ENCODE assay signal across 9 cellular contexts in the genomic region with DNA sequence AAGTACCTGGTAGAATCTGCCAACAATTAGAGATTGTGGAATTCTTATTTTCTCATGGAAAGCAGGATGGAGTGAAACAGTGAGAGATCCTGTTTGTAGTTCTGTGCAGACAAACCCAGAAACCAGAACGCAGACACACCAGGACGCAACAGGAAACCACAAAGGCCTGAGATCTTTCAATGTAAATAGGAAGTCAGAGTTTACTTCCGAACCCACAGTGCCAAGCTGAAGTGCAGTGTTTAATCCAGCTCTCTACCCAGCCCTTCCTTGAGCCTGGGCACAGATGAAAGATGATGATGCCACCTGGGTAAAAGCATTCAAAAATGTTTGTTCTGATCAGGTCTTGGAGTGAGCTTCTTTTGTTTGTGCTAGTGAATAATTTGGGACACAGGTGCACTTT.
DNase-seq lines count a peak whose midpoint lies in the region; ATAC-seq and TF ChIP-seq lines count a peak whose summit lies in the region.
"Had no signal": no experiment of that assay in that cellular context is flagged by ENCODE, and none has a peak within 500 bp of the region (broad histone marks: within the 10 kb centered on the region; RNA-seq: fewer than 3 reads in every experiment).

No MANE protein-coding gene starts in this region.

- H3K36me3 ChIP-seq in OCI-LY7 (ENCODE audit: insufficient read depth, low read length) = no peaks in the 10 kb centered on the region
- no peaks in the 10 kb centered on the region for H3K36me3 ChIP-seq in effector memory CD4-positive, alpha-beta T cell (ENCODE audit: control insufficient read depth, insufficient read depth, low read length)

- H3K4me1 ChIP-seq in OCI-LY7 (ENCODE audit: insufficient read depth, low read length, poor library complexity, severe bottlenecking) = peaks cover 6% of the 10 kb centered on the region
- H3K4me1 ChIP-seq in effector memory CD4-positive, alpha-beta T cell (ENCODE audit: control insufficient read depth, insufficient read depth, low read length, poor library complexity, severe bottlenecking) = peaks cover 9% of the 10 kb centered on the region

- BruUV-seq in OCI-LY7 (replicated peaks; lab: Mats Ljungman, UMichigan) = no TSS peak

- no peaks in the 10 kb centered on the region for H3K79me2 ChIP-seq in OCI-LY7 (ENCODE audit: insufficient read depth, low read depth, low read length)

- H3K9me2 ChIP-seq in OCI-LY7 (ENCODE audit: insufficient read depth, low read length) = no peaks in the 10 kb centered on the region

- no peak overlapping the region for H3K27ac ChIP-seq in OCI-LY7 (ENCODE audit: low read depth, low read length, poor library complexity, severe bottlenecking)
- no peak overlapping the region for H3K27ac ChIP-seq in effector memory CD4-positive, alpha-beta T cell (ENCODE audit: insufficient read depth, low read length, poor library complexity, severe bottlenecking)

- H3K4me3 ChIP-seq in OCI-LY7 (ENCODE audit: low read depth, low read length, poor library complexity, severe bottlenecking) = no peak overlapping the region
- no peak overlapping the region for H3K4me3 ChIP-seq in effector memory CD4-positive, alpha-beta T cell (ENCODE audit: insufficient read depth, low read depth, low read length, poor library complexity, severe bottlenecking)

- peak; percentile 1 for DNase-seq in NCI-H2171 (lab: John Stamatoyannopoulos, UW)
- no peak for DNase-seq in NCI-H2171 treated with DMSO at 0.1 percent for 48 hours (lab: John Stamatoyannopoulos, UW)
- DNase-seq in OCI-LY7 (ENCODE audit: low spot score) = peak; percentile 14
- DNase-seq in effector memory CD4-positive, alpha-beta T cell = peak; percentile 1 to 5 (median 2)
- no peak for DNase-seq in RKO (ENCODE audit: low spot score)
- no peak for DNase-seq in NCI-H2227 treated with DMSO at 0.1 percent for 48 hours (lab: John Stamatoyannopoulos, UW)
- no peak for DNase-seq in amniotic stem cell (lab: John Stamatoyannopoulos, UW)

- H3K27me3 ChIP-seq in effector memory CD4-positive, alpha-beta T cell (replicated peaks; ENCODE audit: control insufficient read depth, insufficient read depth, low read length, poor library complexity, severe bottlenecking) = no peaks in the 10 kb centered on the region

- no peak for TF ChIP-seq CTCF in OCI-LY7 (conservative IDR thresholded peaks at IDR 0.05; ENCODE audit: low read length)

- POLR2A ChIA-PET in OCI-LY7 (lab: Charles Lee) = interaction anchor here (1.0 kb wide), 1 partner anchor 89 kb away, joined by 3 read pairs; no protein-coding TSS in a partner anchor

- H3K4me2 ChIP-seq in OCI-LY7 (ENCODE audit: low read length) = peak overlapping the region; percentile 36

- CTCF ChIA-PET in OCI-LY7 (lab: Charles Lee; ENCODE audit: unreplicated experiment) = no interaction called here

- no peaks in the 10 kb centered on the region for H4K20me1 ChIP-seq in OCI-LY7 (ENCODE audit: insufficient read depth, low read length)

- ATAC-seq in HG03060 (IDR thresholded peaks at IDR 0.05; ENCODE audit: low read depth, unreplicated experiment) = peak; percentile 52
- ATAC-seq: Panc1 had no signal

- intact Hi-C loops in OCI-LY7 (cut with micrococcal nuclease; ENCODE audit: unreplicated experiment) = no loop called here

- no peaks in the 10 kb centered on the region for H3K9me3 ChIP-seq in OCI-LY7 (ENCODE audit: low read length)
- H3K9me3 ChIP-seq in effector memory CD4-positive, alpha-beta T cell (ENCODE audit: control insufficient read depth, low read length) = no peaks in the 10 kb centered on the region

- no peak overlapping the region for H2AFZ ChIP-seq in OCI-LY7 (ENCODE audit: low read length)

Comparison
In these comparisons a context has a peak if more than half of its experiments do, and no peak if none do; other contexts are left out.
1. DNase-seq: peak in NCI-H2171 (single experiment), OCI-LY7 (single experiment) and effector memory CD4-positive, alpha-beta T cell (3 of 3); none in NCI-H2171 treated with DMSO at 0.1 percent for 48 hours (single experiment), RKO (single experiment), NCI-H2227 treated with DMSO at 0.1 percent for 48 hours (single experiment) and amniotic stem cell (single experiment).